ENCODE assay signal across 1 cellular context in genomic region chr1:226002667-226003501, GRCh38.
TF ChIP-seq lines count a peak whose summit lies in the region.

No MANE protein-coding gene starts in this region.

TF ChIP-seq in HCT116, 20 proteins besides CTCF, POLR2A, EP300 and RAD21 (continued from another document):
- TF ChIP-seq, protein P1, sequence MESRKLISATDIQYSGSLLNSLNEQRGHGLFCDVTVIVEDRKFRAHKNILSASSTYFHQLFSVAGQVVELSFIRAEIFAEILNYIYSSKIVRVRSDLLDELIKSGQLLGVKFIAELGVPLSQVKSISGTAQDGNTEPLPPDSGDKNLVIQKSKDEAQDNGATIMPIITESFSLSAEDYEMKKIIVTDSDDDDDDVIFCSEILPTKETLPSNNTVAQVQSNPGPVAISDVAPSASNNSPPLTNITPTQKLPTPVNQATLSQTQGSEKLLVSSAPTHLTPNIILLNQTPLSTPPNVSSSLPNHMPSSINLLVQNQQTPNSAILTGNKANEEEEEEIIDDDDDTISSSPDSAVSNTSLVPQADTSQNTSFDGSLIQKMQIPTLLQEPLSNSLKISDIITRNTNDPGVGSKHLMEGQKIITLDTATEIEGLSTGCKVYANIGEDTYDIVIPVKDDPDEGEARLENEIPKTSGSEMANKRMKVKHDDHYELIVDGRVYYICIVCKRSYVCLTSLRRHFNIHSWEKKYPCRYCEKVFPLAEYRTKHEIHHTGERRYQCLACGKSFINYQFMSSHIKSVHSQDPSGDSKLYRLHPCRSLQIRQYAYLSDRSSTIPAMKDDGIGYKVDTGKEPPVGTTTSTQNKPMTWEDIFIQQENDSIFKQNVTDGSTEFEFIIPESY (IDR thresholded peaks at IDR 0.05; ENCODE audit: extremely low read depth, insufficient replicate concordance, low read length): no peak
- TF ChIP-seq, protein P2, sequence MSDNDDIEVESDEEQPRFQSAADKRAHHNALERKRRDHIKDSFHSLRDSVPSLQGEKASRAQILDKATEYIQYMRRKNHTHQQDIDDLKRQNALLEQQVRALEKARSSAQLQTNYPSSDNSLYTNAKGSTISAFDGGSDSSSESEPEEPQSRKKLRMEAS (IDR thresholded peaks at IDR 0.05): no peak
- TF ChIP-seq SP1 (IDR thresholded peaks at IDR 0.05; ENCODE audit: low read depth): no peak
- no peak for TF ChIP-seq EGR1 (IDR thresholded peaks at IDR 0.05; ENCODE audit: low read depth)
- TF ChIP-seq ELF1 (IDR thresholded peaks at IDR 0.05; ENCODE audit: borderline replicate concordance, low read depth): no peak
- TF ChIP-seq JUND (IDR thresholded peaks at IDR 0.05): no peak
- TF ChIP-seq YY1 (IDR thresholded peaks at IDR 0.05; ENCODE audit: extremely low read depth, insufficient replicate concordance, low read depth, low read length): no peak
- no peak for TF ChIP-seq CEBPB (IDR thresholded peaks at IDR 0.05; ENCODE audit: low read depth)
- no peak for TF ChIP-seq ZNF274 (IDR thresholded peaks at IDR 0.05; ENCODE audit: low read depth, low read length)
- no peak for TF ChIP-seq EZH2phosphoT487 (IDR thresholded peaks at IDR 0.05; ENCODE audit: borderline replicate concordance)
